8 cellular contexts compared by ENCODE assay signal in the genomic region with DNA sequence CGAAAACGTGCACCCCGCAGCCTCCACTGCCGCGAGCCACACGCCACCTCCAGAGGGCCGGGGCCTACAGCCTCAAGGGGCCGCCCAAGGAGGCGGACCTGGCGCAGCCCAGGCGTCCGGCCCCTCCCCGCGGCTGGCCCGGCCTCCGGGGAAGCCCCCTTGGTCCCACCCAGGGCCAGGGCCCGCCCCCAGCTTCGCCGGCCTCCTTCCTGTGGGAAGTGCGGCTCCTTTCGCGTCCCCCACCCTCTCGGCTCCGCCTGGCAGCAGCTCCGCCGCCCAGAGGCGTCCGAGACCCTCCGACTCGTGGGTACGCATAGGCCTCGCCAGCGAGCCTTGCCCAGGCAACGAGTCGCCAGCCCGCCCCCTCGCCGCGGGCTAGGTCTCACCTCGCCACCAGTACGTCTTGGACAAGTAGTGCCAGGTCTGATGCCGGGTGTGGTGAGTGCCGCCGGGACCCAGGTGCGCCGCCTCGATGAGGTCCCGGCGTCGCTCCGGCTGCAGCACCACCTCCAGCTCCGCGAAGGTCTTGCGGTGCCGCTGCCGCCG. TPM values are rescaled to one million over a fixed set of nuclear protein-coding genes. Genes with fewer than 3 reads are reported as not detected.
DNase-seq lines count a peak whose midpoint lies in the region; ATAC-seq and TF ChIP-seq lines count a peak whose summit lies in the region.

No MANE protein-coding gene starts in this region.

- 0% methylated on average over 51 to 57 of the region's 57 CpGs for WGBS in lung, 2 donors

- peaks cover 5 to 7% of the 10 kb centered on the region in 2 donors for H3K36me3 ChIP-seq in lung (ENCODE audit: control insufficient read depth in 2 of 2, insufficient read depth in 2 of 2, low read length in 2 of 2)

- H3K27me3 ChIP-seq in lung (ENCODE audit: control insufficient read depth, insufficient read depth): no peaks in the 10 kb centered on the region

- peaks cover 3 to 6% of the 10 kb centered on the region in 2 donors for H3K4me1 ChIP-seq in lung (ENCODE audit: control insufficient read depth in 2 of 2, insufficient read depth in 2 of 2, low read length in 2 of 2)

- H3K9me3 ChIP-seq in lung (ENCODE audit: control insufficient read depth in 2 of 2, insufficient read depth in 1 of 2, low read length in 1 of 2): no peaks in the 10 kb centered on the region

- DNase-seq in A172 (ENCODE audit: low spot score) (peak; percentile 87), dedifferentiated amniotic fluid mesenchymal stem cell (ENCODE audit: extremely low spot score) (peak; percentile 83), lung (ENCODE audit: low spot score) (peak; percentile 95), NK-92 (lab: John Stamatoyannopoulos, UW; ENCODE audit: unreplicated experiment) (no peak)
- peak; percentile 82 for DNase-seq in stimulated activated CD8-positive, alpha-beta memory T cell treated with anti-CD3 and anti-CD28 coated beads, Interleukin-12 subunit alpha, Interleukin-12 subunit beta, amount 100 ng/mL, for 1 hour (ENCODE audit: low read depth)

- H3K27ac ChIP-seq in lung (ENCODE audit: low read depth in 1 of 2, low read length in 1 of 2): peak overlapping the region; percentile 94 to 99

- peak overlapping the region; percentile 94 for H3K4me3 ChIP-seq in lung

- ATAC-seq in GM19035 (IDR thresholded peaks at IDR 0.05; ENCODE audit: unreplicated experiment) (peak; percentile 82), HG03354 (IDR thresholded peaks at IDR 0.05; ENCODE audit: poor library complexity, severe bottlenecking, unreplicated experiment) (peak; percentile 86), lung (ENCODE audit: insufficient read depth, low FRiP score) (peak; percentile 95)
- ATAC-seq in activated CD4-positive, CD25-positive, alpha-beta regulatory T cell treated with anti-CD3 and anti-CD28 coated beads, Interleukin-2, amount 50 U/mL, for 24 hours: peak; percentile 89

- TF ChIP-seq CTCF in lung (IDR thresholded peaks at IDR 0.05; ENCODE audit: control extremely low read depth, extremely low read depth): no peak

RNA-seq across cellular contexts. Expression of a gene that starts 0.6 kb away (rescaled TPM):
- 22.8 and 31.4 TPM in 2 replicates for total RNA-seq in A172 (2014; rRNA removed; shearing (Covaris generic))
- 10 to 100 TPM; 14.3 to 42.5 TPM for total RNA-seq in lung
- 1 to 10 TPM; 7.5 to 9.3 TPM for polyA plus RNA-seq in lung

RNA-seq across cellular contexts. Expression of a gene that starts 10.2 kb away (rescaled TPM):
- total RNA-seq in A172 (2014; rRNA removed; shearing (Covaris generic)): 1,824 and 2,164 TPM in 2 replicates
- 1,000 to 10,000 TPM in 1 of 2 donors, 100 to 1,000 TPM in 1; 883 to 1,468 TPM for total RNA-seq in lung
- polyA plus RNA-seq in lung: 1,000 to 10,000 TPM; 1,147 to 4,516 TPM

RNA-seq across cellular contexts. Expression of a gene that starts 48.1 kb away (rescaled TPM):
- total RNA-seq in A172 (2014; rRNA removed; shearing (Covaris generic)): 32.2 and 32.9 TPM in 2 replicates
- total RNA-seq in lung: 10 to 100 TPM; 11.1 to 21.0 TPM
- polyA plus RNA-seq in lung: 1 to 10 TPM; 1.9 to 2.1 TPM
